Comparison of ENCODE assay signal across 13 cellular contexts in the genomic region with DNA sequence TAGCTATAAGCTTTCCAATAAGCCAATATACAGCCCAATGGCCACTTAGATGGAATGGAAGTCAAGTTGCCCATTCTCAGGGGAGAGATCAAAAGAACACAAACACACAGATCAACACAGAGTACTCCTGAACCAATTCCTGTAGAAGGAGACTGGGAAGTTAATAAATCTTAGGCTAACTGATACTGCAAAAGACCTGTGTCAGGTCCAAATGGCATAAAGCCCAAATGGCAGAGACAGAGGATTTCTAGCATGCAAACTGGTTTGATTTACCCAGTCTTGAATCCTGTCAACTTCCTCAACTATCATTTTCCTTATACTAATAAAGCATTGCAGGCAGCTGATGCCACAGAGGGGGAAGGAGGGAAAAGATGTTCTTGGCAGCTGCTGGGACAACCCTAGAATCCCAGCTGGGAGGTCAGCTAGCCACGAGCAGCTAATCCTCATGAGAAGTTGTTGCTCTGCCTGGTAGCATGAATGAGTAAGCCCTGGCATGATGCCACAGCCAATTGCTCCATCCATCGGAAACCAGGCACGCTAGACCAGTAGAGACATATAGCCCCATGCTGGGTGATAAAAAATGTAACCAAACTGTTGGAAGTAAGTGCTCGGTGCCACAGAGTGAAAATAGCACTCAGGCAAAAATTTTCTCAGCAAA. TPM values are rescaled to one million over a fixed set of nuclear protein-coding genes. Genes with fewer than 3 reads are reported as not detected.
A peak's percentile ranks its signal among the peaks of the same experiment; 100 is the strongest.
DNase-seq lines count a peak whose midpoint lies in the region; ATAC-seq and TF ChIP-seq lines count a peak whose summit lies in the region.
"Had no signal": no experiment of that assay in that cellular context is flagged by ENCODE, and none has a peak within 500 bp of the region (broad histone marks: within the 10 kb centered on the region; RNA-seq: fewer than 3 reads in every experiment).

No MANE protein-coding gene starts in this region.

- no peaks in the 10 kb centered on the region for H3K9me3 ChIP-seq in HAP-1

- H3K4me3 ChIP-seq in HAP-1 = no peak overlapping the region

- H3K4me1 ChIP-seq in HAP-1 = no peaks in the 10 kb centered on the region

- no peaks in the 10 kb centered on the region for H3K27me3 ChIP-seq in HAP-1 (ENCODE audit: low read depth)

- intact Hi-C loops in CD14-positive monocyte (cut with micrococcal nuclease) = loop anchor here in 1 of 2 donors (5.0 kb wide), 1 partner anchor 78 kb away; no protein-coding TSS in a partner anchor
- intact Hi-C loops in head of caudate nucleus (cut with DNase I) = no loop called here
- intact Hi-C loops in posterior vena cava (cut with DNase I) = no loop called here

- peak overlapping the region; percentile 63 to 78 for H3K4me3 Mint-ChIP-seq in CD14-positive monocyte
- H3K4me3 Mint-ChIP-seq: natural killer cell; T-helper 2 cell treated with Interferon-gamma antibody and Interleukin-4, amounts not matched to agents 5 μg/mL and 100 μg/mL, for 36 hours had no signal

- H3K27ac Mint-ChIP-seq in CD14-positive monocyte = peak overlapping the region; percentile 99 to 100 (median 100)
- H3K27ac Mint-ChIP-seq: natural killer cell; T-helper 2 cell treated with Interferon-gamma antibody and Interleukin-4, amounts not matched to agents 5 μg/mL and 100 μg/mL, for 36 hours had no signal

- H3K9me3 Mint-ChIP-seq in CD14-positive monocyte = peaks cover 0 to 3% (median 0%) of the 10 kb centered on the region in 7 donors
- H3K9me3 Mint-ChIP-seq: natural killer cell; T-helper 2 cell treated with Interferon-gamma antibody and Interleukin-4, amounts not matched to agents 5 μg/mL and 100 μg/mL, for 36 hours had no signal

- in situ Hi-C loops in HAP-1 (cut with MboI; ENCODE audit: low sequenced_read_pairs) = no loop called here

- TF ChIP-seq CTCF in CD14-positive monocyte (IDR thresholded peaks at IDR 0.05) = no peak

- no peaks in the 10 kb centered on the region for H3K36me3 ChIP-seq in HAP-1 (replicated peaks)

- peaks cover 0 to 6% of the 10 kb centered on the region in 2 donors for H3K36me3 Mint-ChIP-seq in CD14-positive monocyte
- H3K36me3 Mint-ChIP-seq: natural killer cell had no signal

- no peak for ATAC-seq in HG02759 (IDR thresholded peaks at IDR 0.05; ENCODE audit: unreplicated experiment)

- DNase-seq in CD14-positive monocyte (ENCODE audit: low spot score) (peak; percentile 95), RPMI7951 (ENCODE audit: low read depth) (peak; percentile 74), head of caudate nucleus (peak in 41 of 42 donors; percentile 22 to 79 (median 58)), posterior vena cava (ENCODE audit: low spot score) (peak; percentile 93), HAP-1 (ENCODE audit: low spot score in 2 of 2) (no peak), NCI-H1436 (lab: John Stamatoyannopoulos, UW) (no peak)
- DNase-seq in activated CD8-positive, alpha-beta memory T cell treated with anti-CD3 and anti-CD28 coated beads, Interleukin-2, amount 50 U/mL, for 4 hours = no peak
- DNase-seq: MM.1S, natural killer cell had no signal

- H3K4me1 Mint-ChIP-seq in CD14-positive monocyte = peaks cover 27% of the 10 kb centered on the region
- H3K4me1 Mint-ChIP-seq: natural killer cell had no signal

- H3K27me3 Mint-ChIP-seq in CD14-positive monocyte (ENCODE audit: low read depth in 3 of 3) = peaks cover 0 to 3% (median 1%) of the 10 kb centered on the region in 3 donors

RNA-seq across cellular contexts. Expression of a gene that starts 26.2 kb away (rescaled TPM):
- 10 to 100 TPM; 31.4 to 55.7 TPM for polyA plus RNA-seq in CD14-positive monocyte
- total RNA-seq in RPMI7951 (2014; rRNA removed; shearing (Covaris generic)) = 6.3 and 7.4 TPM in 2 replicates
- 10 to 100 TPM; 11.5 to 18.0 TPM for total RNA-seq in posterior vena cava

RNA-seq across cellular contexts. Expression of a gene that starts 30.4 kb away (rescaled TPM):
- 10 to 100 TPM; 49.1 to 85.8 TPM for polyA plus RNA-seq in CD14-positive monocyte
- total RNA-seq in RPMI7951 (2014; rRNA removed; shearing (Covaris generic)) = 8.1 and 14.2 TPM in 2 replicates
- total RNA-seq in posterior vena cava = 10 to 100 TPM; 42.3 to 44.3 TPM

RNA-seq across cellular contexts. Expression of a gene that starts 31.0 kb away (rescaled TPM):
- polyA plus RNA-seq in CD14-positive monocyte = not detected
- total RNA-seq in RPMI7951 (2014; rRNA removed; shearing (Covaris generic)) = not detected in 2 replicates
- total RNA-seq in posterior vena cava = not detected
- total RNA-seq: astrocyte, natural killer cell, subcutaneous adipose tissue had no signal

RNA-seq across cellular contexts. Expression of a gene that starts 53.5 kb away (rescaled TPM):
- polyA plus RNA-seq in CD14-positive monocyte = not detected
- total RNA-seq in RPMI7951 (2014; rRNA removed; shearing (Covaris generic)) = not detected in 2 replicates
- not detected for total RNA-seq in posterior vena cava
- total RNA-seq: astrocyte, natural killer cell, subcutaneous adipose tissue had no signal

Comparison
In these comparisons a context has a peak if more than half of its experiments do, and no peak if none do; other contexts are left out.
1. DNase-seq: peak in CD14-positive monocyte (single experiment), RPMI7951 (single experiment), head of caudate nucleus (41 of 42) and posterior vena cava (single experiment); none in HAP-1 (0 of 2), NCI-H1436 (single experiment) and activated CD8-positive, alpha-beta memory T cell treated with anti-CD3 and anti-CD28 coated beads, Interleukin-2, amount 50 U/mL, for 4 hours (single experiment).